In genomic region chr4:11650801-11651596, GRCh38 we compare ENCODE assay signal across 11 cellular contexts.
DNase-seq lines count a peak whose midpoint lies in the region; ATAC-seq and TF ChIP-seq lines count a peak whose summit lies in the region.
"Had no signal": no experiment of that assay in that cellular context is flagged by ENCODE, and none has a peak within 500 bp of the region (broad histone marks: within the 10 kb centered on the region; RNA-seq: fewer than 3 reads in every experiment).

No MANE protein-coding gene starts in this region.

- H3K9me2 ChIP-seq in SK-N-SH, result no peaks in the 10 kb centered on the region

- H3K27me3 ChIP-seq in ACC112 (ENCODE audit: insufficient read depth, low read length) (no peaks in the 10 kb centered on the region), gastroesophageal sphincter (no peaks in the 10 kb centered on the region), SK-N-SH (ENCODE audit: insufficient read depth) (no peaks in the 10 kb centered on the region), endodermal cell (ENCODE audit: control insufficient read depth, insufficient read depth, low read length, poor library complexity, severe bottlenecking) (no peaks in the 10 kb centered on the region)

- no peaks in the 10 kb centered on the region for H3K9me3 Mint-ChIP-seq in endodermal cell

- H2AFZ ChIP-seq in ACC112 (ENCODE audit: low read length, unreplicated experiment) (peak overlapping the region; percentile 36), SK-N-SH (ENCODE audit: low read depth) (no peak overlapping the region)

- POLR2A ChIA-PET in SK-N-SH (lab: Yijun Ruan, JAX), result no interaction called here

- CTCF ChIA-PET in SK-N-SH (lab: Yijun Ruan, JAX), result no interaction called here

- H3K4me2 ChIP-seq in SK-N-SH, result no peak overlapping the region

- H3K27ac Mint-ChIP-seq in endodermal cell, result no peak overlapping the region
- H3K27ac Mint-ChIP-seq: B cell, immature natural killer cell had no signal

- no peak for TF ChIP-seq RAD21 in SK-N-SH (IDR thresholded peaks at IDR 0.05; ENCODE audit: low read length)

- TF ChIP-seq CTCF in gastroesophageal sphincter (IDR thresholded peaks at IDR 0.05), result no peak
- no peak for TF ChIP-seq CTCF in SK-N-SH (IDR thresholded peaks at IDR 0.05)
- TF ChIP-seq CTCF in endodermal cell (conservative IDR thresholded peaks at IDR 0.05), result no peak

- H3K36me3 ChIP-seq in ACC112 (ENCODE audit: insufficient read depth, low read length) (no peaks in the 10 kb centered on the region), gastroesophageal sphincter (no peaks in the 10 kb centered on the region), SK-N-SH (replicated peaks in 1 of 2; ENCODE audit: control insufficient read depth in 1 of 2, insufficient read depth in 2 of 2, low read length in 1 of 2) (no peaks in the 10 kb centered on the region), endodermal cell (ENCODE audit: control insufficient read depth, insufficient read depth, low read length) (no peaks in the 10 kb centered on the region)

- H3K27me3 Mint-ChIP-seq in endodermal cell (ENCODE audit: insufficient read depth), result no peaks in the 10 kb centered on the region

- H3K9ac ChIP-seq in SK-N-SH (no peak overlapping the region), endodermal cell (ENCODE audit: extremely low read depth, low read length, poor library complexity, severe bottlenecking) (no peak overlapping the region)

- TF ChIP-seq EP300 in gastroesophageal sphincter (IDR thresholded peaks at IDR 0.05) (no peak), SK-N-SH (IDR thresholded peaks at IDR 0.05; ENCODE audit: borderline replicate concordance in 1 of 2, low read depth in 1 of 2, low read length in 1 of 2) (no peak)

- H3K4me3 ChIP-seq in ACC112 (ENCODE audit: low read depth, low read length), result no peak overlapping the region
- H3K4me3 ChIP-seq in gastroesophageal sphincter, result no peak overlapping the region
- H3K4me3 ChIP-seq in SK-N-SH (ENCODE audit: low read depth in 2 of 2, low read length in 1 of 2), result no peak overlapping the region
- no peak overlapping the region for H3K4me3 ChIP-seq in endodermal cell (ENCODE audit: low read length)

- no peaks in the 10 kb centered on the region for H3K9me3 ChIP-seq in gastroesophageal sphincter
- no peaks in the 10 kb centered on the region for H3K9me3 ChIP-seq in SK-N-SH
- H3K9me3 ChIP-seq in endodermal cell (ENCODE audit: control insufficient read depth, low read length), result no peaks in the 10 kb centered on the region

- no peak for TF ChIP-seq POLR2A in gastroesophageal sphincter (IDR thresholded peaks at IDR 0.05)

- no peak for ATAC-seq in gastroesophageal sphincter
- no peak for ATAC-seq in SK-N-SH treated with all-trans-retinoic acid at 6 μM for 48 hours

- 54 to 83% methylated on average over 11 to 19 of the region's 19 CpGs for WGBS in gastroesophageal sphincter (ENCODE audit: low coverage in 1 of 2), 2 donors
- 14% methylated on average over 17 of the region's 19 CpGs for WGBS in SK-N-SH (ENCODE audit: low lambda C conversion rate)
- WGBS in endodermal cell (ENCODE audit: insufficient coverage in 1 of 2, insufficient read length in 1 of 2), 2 experiments, result 84 to 92% methylated on average over 11 to 18 of the region's 19 CpGs

- H3K27ac ChIP-seq in ACC112 (ENCODE audit: low read depth, low read length) (no peak overlapping the region), gastroesophageal sphincter (no peak overlapping the region), SK-N-SH (ENCODE audit: low read depth in 2 of 2, low read length in 1 of 2) (no peak overlapping the region), endodermal cell (ENCODE audit: low read depth, low read length) (no peak overlapping the region)

- no peaks in the 10 kb centered on the region for H3F3A ChIP-seq in SK-N-SH (replicated peaks; ENCODE audit: insufficient read depth)

- H3K4me1 ChIP-seq in ACC112 (ENCODE audit: control insufficient read depth, insufficient read depth, low read length, unreplicated experiment) (no peaks in the 10 kb centered on the region), gastroesophageal sphincter (no peaks in the 10 kb centered on the region), SK-N-SH (ENCODE audit: control insufficient read depth in 1 of 2, insufficient read depth in 2 of 2, low read depth in 1 of 2, low read length in 1 of 2) (no peaks in the 10 kb centered on the region), endodermal cell (ENCODE audit: control insufficient read depth, insufficient read depth, low read length) (no peaks in the 10 kb centered on the region)

- no peaks in the 10 kb centered on the region for H3K36me3 Mint-ChIP-seq in endodermal cell (ENCODE audit: low read depth)
- H3K36me3 Mint-ChIP-seq: immature natural killer cell had no signal

- H3K4me1 Mint-ChIP-seq in endodermal cell, result peaks cover 3% of the 10 kb centered on the region
- H3K4me1 Mint-ChIP-seq: B cell, immature natural killer cell had no signal

- DNase-seq in NCI-H2227 (lab: John Stamatoyannopoulos, UW; ENCODE audit: unreplicated experiment) (peak; percentile 1), dermis microvascular lymphatic vessel endothelial cell (ENCODE audit: low read depth in 2 of 2) (peak; percentile 6 to 73), midbrain (lab: John Stamatoyannopoulos, UW) (peak; percentile 7), SK-N-SH (no peak), endodermal cell (no peak)
- DNase-seq: immature natural killer cell, KBM-7 had no signal

- H4K20me1 ChIP-seq in SK-N-SH (ENCODE audit: insufficient read depth), result no peaks in the 10 kb centered on the region

- no peaks in the 10 kb centered on the region for H3K79me2 ChIP-seq in ACC112 (ENCODE audit: control insufficient read depth, insufficient read depth, low read length, unreplicated experiment)
- H3K79me2 ChIP-seq in SK-N-SH (ENCODE audit: insufficient read depth), result no peaks in the 10 kb centered on the region

- H3K4me3 Mint-ChIP-seq in endodermal cell, result no peak overlapping the region
- H3K4me3 Mint-ChIP-seq: B cell, immature natural killer cell had no signal

TF ChIP-seq in SK-N-SH treated with all-trans-retinoic acid at 6 μM for 48 hours, 23 proteins besides CTCF, POLR2A, EP300 and RAD21 (continues in another document):
- no peak for TF ChIP-seq CREB5 (CRISPR knock-in tag; IDR thresholded peaks at IDR 0.05; ENCODE audit: low read depth)
- no peak for TF ChIP-seq ZC3H10 (CRISPR knock-in tag; IDR thresholded peaks at IDR 0.05)
- TF ChIP-seq TOX (CRISPR knock-in tag; IDR thresholded peaks at IDR 0.05; ENCODE audit: borderline replicate concordance), result no peak
- no peak for TF ChIP-seq PPARA (CRISPR knock-in tag; IDR thresholded peaks at IDR 0.05; ENCODE audit: borderline replicate concordance)
- no peak for TF ChIP-seq ZFP3 (CRISPR knock-in tag; IDR thresholded peaks at IDR 0.05)
- no peak for TF ChIP-seq ESRRG (CRISPR knock-in tag; IDR thresholded peaks at IDR 0.05)
- TF ChIP-seq TCF4 (CRISPR knock-in tag; IDR thresholded peaks at IDR 0.05; ENCODE audit: borderline replicate concordance), result no peak
- no peak for TF ChIP-seq BACH2 (CRISPR knock-in tag; IDR thresholded peaks at IDR 0.05; ENCODE audit: borderline replicate concordance)
- no peak for TF ChIP-seq OSR1 (CRISPR knock-in tag; IDR thresholded peaks at IDR 0.05)
- no peak for TF ChIP-seq CSDC2 (CRISPR knock-in tag; IDR thresholded peaks at IDR 0.05)

TF ChIP-seq in SK-N-SH, 30 proteins besides CTCF, POLR2A, EP300 and RAD21:
- no peak for TF ChIP-seq RFX5 (IDR thresholded peaks at IDR 0.05; ENCODE audit: low read length)
- TF ChIP-seq, protein P1, sequence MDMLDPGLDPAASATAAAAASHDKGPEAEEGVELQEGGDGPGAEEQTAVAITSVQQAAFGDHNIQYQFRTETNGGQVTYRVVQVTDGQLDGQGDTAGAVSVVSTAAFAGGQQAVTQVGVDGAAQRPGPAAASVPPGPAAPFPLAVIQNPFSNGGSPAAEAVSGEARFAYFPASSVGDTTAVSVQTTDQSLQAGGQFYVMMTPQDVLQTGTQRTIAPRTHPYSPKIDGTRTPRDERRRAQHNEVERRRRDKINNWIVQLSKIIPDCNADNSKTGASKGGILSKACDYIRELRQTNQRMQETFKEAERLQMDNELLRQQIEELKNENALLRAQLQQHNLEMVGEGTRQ (IDR thresholded peaks at IDR 0.05; ENCODE audit: borderline replicate concordance, low read depth, low read length), result no peak
- no peak for TF ChIP-seq TAF1 (IDR thresholded peaks at IDR 0.05; ENCODE audit: borderline replicate concordance, low read depth, low read length)
- no peak for TF ChIP-seq NFIC (IDR thresholded peaks at IDR 0.05; ENCODE audit: borderline replicate concordance)
- no peak for TF ChIP-seq FOSL2 (IDR thresholded peaks at IDR 0.05; ENCODE audit: borderline replicate concordance, low read depth)

Comparison
In these comparisons a context has a peak if more than half of its experiments do, and no peak if none do; other contexts are left out.
1. DNase-seq: peak in NCI-H2227 (single experiment), dermis microvascular lymphatic vessel endothelial cell (2 of 2) and midbrain (single experiment); none in SK-N-SH (single experiment) and endodermal cell (single experiment).